Comparison of ENCODE assay signal across 26 cellular contexts in the genomic region with DNA sequence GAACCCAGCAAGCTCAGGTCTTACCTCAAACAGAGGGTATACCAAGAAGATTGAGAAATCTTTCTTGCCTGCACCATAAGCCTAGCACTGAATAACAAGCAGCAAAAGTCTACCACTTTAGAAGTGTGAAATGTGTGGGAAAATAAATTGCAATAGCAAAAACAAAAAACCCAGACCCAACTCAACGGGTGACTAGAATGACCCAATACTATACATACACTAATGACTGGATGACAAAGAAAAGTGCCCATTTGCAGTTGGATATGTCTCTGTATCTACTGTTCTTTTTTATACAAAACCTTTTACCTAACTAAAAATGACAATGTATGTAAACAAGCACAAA.
DNase-seq lines count a peak whose midpoint lies in the region; ATAC-seq and TF ChIP-seq lines count a peak whose summit lies in the region.
"Had no signal": no experiment of that assay in that cellular context is flagged by ENCODE, and none has a peak within 500 bp of the region (broad histone marks: within the 10 kb centered on the region; RNA-seq: fewer than 3 reads in every experiment).

No MANE protein-coding gene starts in this region.

- no peak for DNase-seq in tibial artery
- no peak for DNase-seq in transverse colon
- DNase-seq in stimulated activated naive CD8-positive, alpha-beta T cell treated with anti-CD3 and anti-CD28 coated beads, Interleukin-15, Interleukin-2, amounts not matched to agents 100 U/mL and 50 U/mL, for 24 hours = no peak
- DNase-seq: 8988T; activated CD4-positive, alpha-beta T cell treated with anti-CD3 and anti-CD28 coated beads for 48 hours; activated CD8-positive, alpha-beta memory T cell treated with anti-CD3 and anti-CD28 coated beads for 24 hours; activated T-cell treated with anti-CD3 and anti-CD28 coated beads for 4 hours; COR-L47; dorsolateral prefrontal cortex; foreskin melanocyte; H9; heart left ventricle; kidney; stimulated activated naive B cell treated with anti-CD40 and anti-IgM and Interleukin-4, amounts not matched to agents 10 μg/mL and 1 μg/mL and 100 μg/mL, for 72 hours; T1000 had no signal

- in situ Hi-C loops in transverse colon (cut with MboI; ENCODE audit: low pct_ligation_motif_present in 1 of 4, low pct_unique_long_range_greater_than_20kb in 1 of 4, low sequenced_read_pairs in 3 of 4) = no loop called here

- no peak overlapping the region for H3K27ac ChIP-seq in tibial artery
- no peak overlapping the region for H3K27ac ChIP-seq in transverse colon
- H3K27ac ChIP-seq: C4-2B, dorsolateral prefrontal cortex, heart left ventricle, parathyroid adenoma, SJSA1, skin epidermis, VCaP had no signal

- H3K4me3 ChIP-seq in tibial artery (no peak overlapping the region), transverse colon (no peak overlapping the region)
- H3K4me3 ChIP-seq: dorsolateral prefrontal cortex, heart left ventricle, SJSA1, skin epidermis had no signal

- H3K4me1 ChIP-seq in tibial artery = no peaks in the 10 kb centered on the region
- no peaks in the 10 kb centered on the region for H3K4me1 ChIP-seq in transverse colon
- H3K4me1 ChIP-seq: heart left ventricle, parathyroid adenoma, SJSA1 had no signal

- H3K27me3 ChIP-seq in tibial artery = no peaks in the 10 kb centered on the region
- H3K27me3 ChIP-seq in transverse colon = no peaks in the 10 kb centered on the region
- H3K27me3 ChIP-seq: dorsolateral prefrontal cortex, heart left ventricle, SJSA1 had no signal

- no peaks in the 10 kb centered on the region for H3K9me3 ChIP-seq in tibial artery
- no peaks in the 10 kb centered on the region for H3K9me3 ChIP-seq in transverse colon
- H3K9me3 ChIP-seq: heart left ventricle, SJSA1 had no signal

- TF ChIP-seq CTCF in tibial artery (IDR thresholded peaks at IDR 0.05) = no peak
- no peak for TF ChIP-seq CTCF in transverse colon (IDR thresholded peaks at IDR 0.05)

- no peak for TF ChIP-seq POLR2A in transverse colon (IDR thresholded peaks at IDR 0.05)

- H3K36me3 ChIP-seq in tibial artery (no peaks in the 10 kb centered on the region), transverse colon (no peaks in the 10 kb centered on the region)
- H3K36me3 ChIP-seq: heart left ventricle, SJSA1 had no signal

- peak; percentile 12 for ATAC-seq in GM18511 (IDR thresholded peaks at IDR 0.05; ENCODE audit: unreplicated experiment)
- peak; percentile 8 for ATAC-seq in GM21360 (IDR thresholded peaks at IDR 0.05; ENCODE audit: unreplicated experiment)
- ATAC-seq in HG02763 (IDR thresholded peaks at IDR 0.05; ENCODE audit: unreplicated experiment) = peak; percentile 19
- peak; percentile 4 for ATAC-seq in HG03439 (IDR thresholded peaks at IDR 0.05; ENCODE audit: unreplicated experiment)
- no peak for ATAC-seq in GM19328 (IDR thresholded peaks at IDR 0.05; ENCODE audit: unreplicated experiment)
- no peak for ATAC-seq in stimulated activated naive CD8-positive, alpha-beta T cell treated with anti-CD3 and anti-CD28 coated beads, Interleukin-15, Interleukin-2, amounts not matched to agents 100 U/mL and 50 U/mL, for 24 hours
- ATAC-seq: heart left ventricle, HepG2 had no signal

- intact Hi-C loops in tibial artery (cut with DNase I; ENCODE audit: low total_unique reads) = no loop called here
- intact Hi-C loops in transverse colon (cut with DNase I; ENCODE audit: low total_unique reads) = no loop called here

- TF ChIP-seq EP300 in transverse colon (IDR thresholded peaks at IDR 0.05; ENCODE audit: low read depth) = no peak

- WGBS in transverse colon (ENCODE audit: low coverage in 1 of 2), 2 donors = 73 to 75% methylated on average over 1 of the region's 1 CpG

Comparison
In these comparisons a context has a peak if more than half of its experiments do, and no peak if none do; other contexts are left out.
1. ATAC-seq: peak in GM18511 (single experiment), GM21360 (single experiment), HG02763 (single experiment) and HG03439 (single experiment); none in GM19328 (single experiment) and stimulated activated naive CD8-positive, alpha-beta T cell treated with anti-CD3 and anti-CD28 coated beads, Interleukin-15, Interleukin-2, amounts not matched to agents 100 U/mL and 50 U/mL, for 24 hours (single experiment).